In genomic region chr7:100582041-100582579, GRCh38 we compare ENCODE assay signal across 12 cellular contexts. TPM values are rescaled to one million over a fixed set of nuclear protein-coding genes. Genes with fewer than 3 reads are reported as not detected.
DNase-seq lines count a peak whose midpoint lies in the region; ATAC-seq and TF ChIP-seq lines count a peak whose summit lies in the region.
"Had no signal": no experiment of that assay in that cellular context is flagged by ENCODE, and none has a peak within 500 bp of the region (broad histone marks: within the 10 kb centered on the region; RNA-seq: fewer than 3 reads in every experiment).

No MANE protein-coding gene starts in this region.

- H3K36me3 Mint-ChIP-seq in T-helper 2 cell treated with Interferon-gamma antibody and Interleukin-4, amounts not matched to agents 5 μg/mL and 100 μg/mL, for 36 hours (ENCODE audit: low read depth): peaks cover 36% of the 10 kb centered on the region

- TF ChIP-seq CTCF in VCaP (conservative IDR thresholded peaks at IDR 0.05) (no peak), hepatocyte (IDR thresholded peaks at IDR 0.05; ENCODE audit: poor library complexity) (no peak), prostate gland (IDR thresholded peaks at IDR 0.05) (no peak)

- no peak for ATAC-seq in HG03469 (IDR thresholded peaks at IDR 0.05; ENCODE audit: unreplicated experiment)
- ATAC-seq: A549, esophagus mucosa, psoas muscle had no signal

- H3K9me3 Mint-ChIP-seq in T-helper 2 cell treated with Interferon-gamma antibody and Interleukin-4, amounts not matched to agents 5 μg/mL and 100 μg/mL, for 36 hours: no peaks in the 10 kb centered on the region

- peak overlapping the region; percentile 98 for H3K4me3 Mint-ChIP-seq in T-helper 2 cell treated with Interferon-gamma antibody and Interleukin-4, amounts not matched to agents 5 μg/mL and 100 μg/mL, for 36 hours

- no peaks in the 10 kb centered on the region for H3K27me3 Mint-ChIP-seq in T-helper 2 cell treated with Interferon-gamma antibody and Interleukin-4, amounts not matched to agents 5 μg/mL and 100 μg/mL, for 36 hours (ENCODE audit: low read depth)

- WGBS in hepatocyte (ENCODE audit: low lambda C conversion rate, missing lambda C conversion rate): 93% methylated on average over 20 of the region's 20 CpGs
- 54% methylated on average over 20 of the region's 20 CpGs for WGBS in prostate gland

- H3K4me1 ChIP-seq in hepatocyte (ENCODE audit: insufficient read depth): peaks cover 24% of the 10 kb centered on the region
- H3K4me1 ChIP-seq in prostate gland (replicated peaks): peaks cover 32% of the 10 kb centered on the region

- H3K9me3 ChIP-seq in hepatocyte (ENCODE audit: low read depth): no peaks in the 10 kb centered on the region
- H3K9me3 ChIP-seq in prostate gland: no peaks in the 10 kb centered on the region
- H3K9me3 ChIP-seq: A549, psoas muscle, SJSA1 had no signal

- no peak for TF ChIP-seq POLR2A in prostate gland (IDR thresholded peaks at IDR 0.05)

- peaks cover 13% of the 10 kb centered on the region for H3K4me1 Mint-ChIP-seq in T-helper 2 cell treated with Interferon-gamma antibody and Interleukin-4, amounts not matched to agents 5 μg/mL and 100 μg/mL, for 36 hours (ENCODE audit: low read depth)

- no peak overlapping the region for H2AFZ ChIP-seq in hepatocyte

- intact Hi-C loops in prostate gland (cut with DNase I): loop anchor here (5.0 kb wide), 1 partner anchor 45 kb away; the partner anchor contains the start of gene AGFG2

- H3K27ac Mint-ChIP-seq in T-helper 2 cell treated with Interferon-gamma antibody and Interleukin-4, amounts not matched to agents 5 μg/mL and 100 μg/mL, for 36 hours: peak overlapping the region; percentile 97

- no peak overlapping the region for H3K4me2 ChIP-seq in hepatocyte
- H3K4me2 ChIP-seq: A549 had no signal

- no peaks in the 10 kb centered on the region for H3K9me2 ChIP-seq in hepatocyte (replicated peaks; ENCODE audit: insufficient read depth)

- H3K27me3 ChIP-seq in hepatocyte (no peaks in the 10 kb centered on the region), prostate gland (replicated peaks; ENCODE audit: insufficient read depth) (no peaks in the 10 kb centered on the region)
- H3K27me3 ChIP-seq: SJSA1 had no signal

- H4K20me1 ChIP-seq in hepatocyte (ENCODE audit: insufficient read depth, poor library complexity, severe bottlenecking): peaks cover 17% of the 10 kb centered on the region

- DNase-seq in T-helper 2 cell treated with Interferon-gamma antibody and Interleukin-4, amounts not matched to agents 5 μg/mL and 100 μg/mL, for 36 hours (ENCODE audit: low spot score): no peak
- no peak for DNase-seq in T-helper 2 cell
- DNase-seq in hepatocyte (ENCODE audit: low spot score): no peak
- peak; percentile 78 for DNase-seq in prostate gland (ENCODE audit: low spot score)
- DNase-seq in NCI-H2081 (lab: John Stamatoyannopoulos, UW): no peak
- DNase-seq in RKO (ENCODE audit: low spot score): no peak
- DNase-seq: psoas muscle had no signal

- H3K79me2 ChIP-seq in hepatocyte: peaks cover 35% of the 10 kb centered on the region

- H3K4me3 ChIP-seq in hepatocyte (no peak overlapping the region), prostate gland (peak overlapping the region in 1 of 2 donors; percentile 98)
- H3K4me3 ChIP-seq: A549, SJSA1 had no signal

- H3K27ac ChIP-seq in VCaP (peak overlapping the region; percentile 99), hepatocyte (peak overlapping the region; percentile 92), prostate gland (peak overlapping the region; percentile 96 to 99)
- H3K27ac ChIP-seq: A549, psoas muscle, SJSA1 had no signal

- H3K36me3 ChIP-seq in hepatocyte (replicated peaks; ENCODE audit: insufficient read depth, low read depth): no peaks in the 10 kb centered on the region
- H3K36me3 ChIP-seq in prostate gland: peaks cover 6 to 33% of the 10 kb centered on the region in 2 donors

RNA-seq across cellular contexts. Expression of gene LRCH4, which starts 3.8 kb away (rescaled TPM):
- total RNA-seq in hepatocyte (34.0 and 40.3 TPM in 2 replicates), prostate gland (100 to 1,000 TPM in 1 of 2 donors, 10 to 100 TPM in 1; 66.8 to 202 TPM)
- 105 and 129 TPM in 2 replicates for polyA plus RNA-seq in hepatocyte

RNA-seq across cellular contexts. Expression of gene FBXO24, which starts 4.0 kb away (rescaled TPM):
- total RNA-seq in hepatocyte (1.1 and 1.4 TPM in 2 replicates), prostate gland (1 to 10 TPM; 2.3 to 9.7 TPM)
- 0.49 and 1.6 TPM in 2 replicates for polyA plus RNA-seq in hepatocyte

RNA-seq across cellular contexts. Expression of gene SAP25, which starts 8.4 kb away (rescaled TPM):
- total RNA-seq in hepatocyte (not detected in 2 replicates), prostate gland (10 to 100 TPM in 1 of 2 donors, 1 to 10 TPM in 1; 2.5 to 19.5 TPM)
- polyA plus RNA-seq in hepatocyte: 1.8 and 4.0 TPM in 2 replicates
- total RNA-seq: SJSA1 had no signal

RNA-seq across cellular contexts. Expression of gene PCOLCE, which starts 20.1 kb away (rescaled TPM):
- total RNA-seq in hepatocyte: 64.2 and 90.0 TPM in 2 replicates
- polyA plus RNA-seq in hepatocyte: 249 and 343 TPM in 2 replicates
- 10 to 100 TPM; 11.8 to 49.5 TPM for total RNA-seq in prostate gland

RNA-seq across cellular contexts. Expression of gene MOSPD3, which starts 30.2 kb away (rescaled TPM):
- total RNA-seq in hepatocyte (8.8 and 10.4 TPM in 2 replicates), prostate gland (10 to 100 TPM; 20.1 to 36.1 TPM)
- 39.2 and 44.4 TPM in 2 replicates for polyA plus RNA-seq in hepatocyte
